8 cellular contexts compared by ENCODE assay signal in the genomic region with DNA sequence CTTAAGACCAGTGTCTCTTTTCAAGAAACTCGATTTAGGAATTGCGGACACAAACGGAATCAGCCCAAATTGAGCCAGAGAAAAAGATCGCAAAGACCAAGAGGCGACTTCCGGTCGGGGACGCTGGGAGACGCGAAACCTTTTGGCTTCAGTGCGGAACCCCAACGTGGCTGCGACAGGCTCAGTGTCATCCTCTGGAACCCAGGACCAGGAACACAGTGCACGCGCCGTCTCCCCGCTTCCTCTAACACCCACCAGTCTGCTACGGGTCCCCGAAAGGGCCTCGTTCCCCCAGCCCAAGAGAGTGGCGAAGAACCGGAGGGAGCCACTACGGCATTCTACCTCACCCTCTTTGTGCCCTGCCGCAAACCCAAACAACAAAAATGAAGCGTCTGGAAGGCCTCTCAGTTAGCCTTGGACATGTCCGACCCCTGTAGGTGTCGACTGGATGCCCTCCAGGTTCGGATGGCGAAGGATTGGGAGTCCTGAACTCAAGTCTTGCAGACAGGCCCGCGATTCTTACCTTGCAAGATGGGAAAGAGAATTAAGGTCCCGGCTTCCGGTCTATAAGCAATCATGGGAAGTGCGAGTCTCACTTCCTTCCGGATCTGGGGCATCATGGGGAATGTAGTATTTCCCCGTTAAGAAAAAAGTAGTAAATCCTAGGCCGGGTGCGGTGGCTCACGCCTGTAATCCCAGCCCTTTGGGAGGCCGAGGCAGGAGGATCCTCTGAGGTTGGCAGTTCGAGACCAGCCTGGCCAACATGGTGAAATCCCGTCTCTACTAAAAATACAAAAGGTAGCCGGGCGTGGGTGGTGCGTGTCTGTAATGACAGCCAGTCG. TPM values are rescaled to one million over a fixed set of nuclear protein-coding genes. Genes with fewer than 3 reads are reported as not detected.
DNase-seq lines count a peak whose midpoint lies in the region; ATAC-seq, FAIRE-seq and TF ChIP-seq lines count a peak whose summit lies in the region.

TSS of gene RPL6 (minus strand) at position 542 of the 842 bp plus-strand sequence. CDS start 949 bp downstream, outside the sequence.

- peak within 1 kb of the TSS; percentile 56 to 90 (median 85) for H3K27ac ChIP-seq in pancreas
- H3K27ac ChIP-seq in tibial nerve = peak within 1 kb of the TSS; percentile 81 to 87 (median 86)

- H3K9me3 ChIP-seq in pancreas (no peaks in the 10 kb centered on the region), tibial nerve (no peaks in the 10 kb centered on the region)

- TF ChIP-seq CTCF in pancreas (IDR thresholded peaks at IDR 0.05) (no peak), tibial nerve (IDR thresholded peaks at IDR 0.05) (peak in 1 of 5 experiments; percentile 36)

- H3K9me3 Mint-ChIP-seq in activated naive CD8-positive, alpha-beta T cell treated with anti-CD3 and anti-CD28 coated beads, Interleukin-2, amount 50 U/mL, for 24 hours = no peaks in the 10 kb centered on the region

- peaks cover 51% of the 10 kb centered on the region for H3K36me3 Mint-ChIP-seq in activated naive CD8-positive, alpha-beta T cell treated with anti-CD3 and anti-CD28 coated beads, Interleukin-2, amount 50 U/mL, for 24 hours (ENCODE audit: low read depth)

- H3K4me1 ChIP-seq in pancreas (peaks cover 0 to 18% (median 15%) of the 10 kb centered on the region in 3 donors), tibial nerve (peaks cover 0 to 23% (median 7%) of the 10 kb centered on the region in 4 donors)

- peaks cover 39% of the 10 kb centered on the region for H3K4me1 Mint-ChIP-seq in activated naive CD8-positive, alpha-beta T cell treated with anti-CD3 and anti-CD28 coated beads, Interleukin-2, amount 50 U/mL, for 24 hours

- H3K36me3 ChIP-seq in pancreas (peaks cover 13 to 38% (median 22%) of the 10 kb centered on the region in 3 donors), tibial nerve (peaks cover 3 to 39% (median 8%) of the 10 kb centered on the region in 3 donors)

- peak; percentile 74 to 88 for TF ChIP-seq POLR2A in tibial nerve (IDR thresholded peaks at IDR 0.05)

- FAIRE-seq in pancreas (lab: Jason Lieb, UNC) = no peak

- peak within 1 kb of the TSS; percentile 100 for H3K4me3 Mint-ChIP-seq in activated naive CD8-positive, alpha-beta T cell treated with anti-CD3 and anti-CD28 coated beads, Interleukin-2, amount 50 U/mL, for 24 hours

- no peaks in the 10 kb centered on the region for H3K27me3 Mint-ChIP-seq in activated naive CD8-positive, alpha-beta T cell treated with anti-CD3 and anti-CD28 coated beads, Interleukin-2, amount 50 U/mL, for 24 hours

- H3K27ac Mint-ChIP-seq in activated naive CD8-positive, alpha-beta T cell treated with anti-CD3 and anti-CD28 coated beads, Interleukin-2, amount 50 U/mL, for 24 hours = peak within 1 kb of the TSS; percentile 100

- ATAC-seq in HG02588 (IDR thresholded peaks at IDR 0.05; ENCODE audit: unreplicated experiment) (peak; percentile 83), Right ventricle myocardium superior (ENCODE audit: poor library complexity) (peak; percentile 96), pancreas (peak; percentile 94 to 96 (median 94))
- ATAC-seq in activated naive CD8-positive, alpha-beta T cell treated with anti-CD3 and anti-CD28 coated beads, Interleukin-2, amount 50 U/mL, for 24 hours = peak; percentile 88

- intact Hi-C loops in Right ventricle myocardium superior (cut with DNase I) = no loop called here
- intact Hi-C loops in pancreas (cut with DNase I) = no loop called here

- DNase-seq in GM04504 (ENCODE audit: low read depth) (peak; percentile 84), NCI-H1105 treated with DMSO at 0.1 percent for 48 hours (lab: John Stamatoyannopoulos, UW) (peak; percentile 91), SW 1271 (lab: John Stamatoyannopoulos, UW) (peak; percentile 90 to 92), Right ventricle myocardium superior (peak; percentile 79), pancreas (peak; percentile 54 to 83 (median 75)), tibial nerve (ENCODE audit: low spot score in 2 of 2) (peak; percentile 49 to 83)
- DNase-seq in activated naive CD8-positive, alpha-beta T cell treated with anti-CD3 and anti-CD28 coated beads, Interleukin-2, amount 50 U/mL, for 24 hours = peak; percentile 74

- no peaks in the 10 kb centered on the region for H3K27me3 ChIP-seq in pancreas
- H3K27me3 ChIP-seq in tibial nerve = no peaks in the 10 kb centered on the region

- 10% methylated on average over 46 of the region's 46 CpGs for WGBS in pancreas, 2 donors
- 12% methylated on average over 41 to 46 of the region's 46 CpGs for WGBS in tibial nerve, 2 donors

- H3K4me3 ChIP-seq in pancreas (peak within 1 kb of the TSS; percentile 57 to 82 (median 76)), tibial nerve (peak within 1 kb of the TSS; percentile 42 to 84 (median 66))

- TF ChIP-seq EP300 in tibial nerve (IDR thresholded peaks at IDR 0.05) = peak in 1 of 2 donors; percentile 98

RNA-seq across cellular contexts. Expression of gene RPL6, which starts in this region (rescaled TPM):
- total RNA-seq in Right ventricle myocardium superior (532 TPM), pancreas (1,000 to 10,000 TPM in 3 of 6 donors, 100 to 1,000 TPM in 3; 590 to 1,140 (median 969) TPM), tibial nerve (1,000 to 10,000 TPM in 3 of 4 donors, 100 to 1,000 TPM in 1; 947 to 1,473 (median 1,061) TPM)
- 1,000 to 10,000 TPM; 1,305 to 1,871 TPM for polyA plus RNA-seq in pancreas

Comparison
In these comparisons a context has a peak if more than half of its experiments do, and no peak if none do; other contexts are left out.
1. Peak in every context shown above with its lines: DNase-seq, ATAC-seq, H3K4me3 ChIP-seq and H3K27ac ChIP-seq.